8 cellular contexts compared by ENCODE assay signal in genomic region chrX:74550295-74550802, GRCh38.
DNase-seq lines count a peak whose midpoint lies in the region; ATAC-seq and TF ChIP-seq lines count a peak whose summit lies in the region.

No MANE protein-coding gene starts in this region.

- intact Hi-C loops in Right ventricle myocardium inferior (cut with DNase I): loop anchor here (2.0 kb wide), 1 partner anchor 168 kb away; no protein-coding TSS in a partner anchor
- intact Hi-C loops in psoas muscle (cut with DNase I): loop anchor here in 1 of 2 donors (5.0 kb wide), 1 partner anchor 698 kb away; the partner anchor contains the start of gene XIST
- intact Hi-C loops in uterus (cut with DNase I; ENCODE audit: low total_unique reads): no loop called here

- no peak overlapping the region for H3K27ac ChIP-seq in psoas muscle
- H3K27ac ChIP-seq in uterus: peak overlapping the region; percentile 18 to 65

- H3K4me1 ChIP-seq in psoas muscle (no peaks in the 10 kb centered on the region), uterus (no peaks in the 10 kb centered on the region)

- DNase-seq in NCI-H1105 treated with DMSO at 0.1 percent for 48 hours (lab: John Stamatoyannopoulos, UW) (peak; percentile 68), SKM-1 treated with dmso at 0.1 percent for 144 hours (lab: John Stamatoyannopoulos, UW; ENCODE audit: unreplicated experiment) (peak; percentile 31), Right ventricle myocardium inferior (ENCODE audit: missing footprints) (peak; percentile 90), psoas muscle (peak; percentile 84 to 92), uterus (peak; percentile 83 to 84)
- DNase-seq in activated naive CD4-positive, alpha-beta T cell treated with anti-CD3 and anti-CD28 coated beads, Interleukin-2, amount 50 U/mL, for 16 hours: peak; percentile 77

- no peaks in the 10 kb centered on the region for H3K9me3 ChIP-seq in psoas muscle
- no peaks in the 10 kb centered on the region for H3K9me3 ChIP-seq in uterus

- H3K36me3 ChIP-seq in psoas muscle (ENCODE audit: insufficient read depth in 1 of 2, low read depth in 1 of 2) (no peaks in the 10 kb centered on the region), uterus (no peaks in the 10 kb centered on the region)

- peak; percentile 92 for TF ChIP-seq CTCF in GM12874 (IDR thresholded peaks at IDR 0.05; ENCODE audit: insufficient read depth, low read depth, low read length)
- TF ChIP-seq CTCF in psoas muscle (IDR thresholded peaks at IDR 0.05): peak; percentile 93
- peak; percentile 95 to 98 (median 96) for TF ChIP-seq CTCF in uterus (IDR thresholded peaks at IDR 0.05)

- ATAC-seq in HG02759 (IDR thresholded peaks at IDR 0.05; ENCODE audit: unreplicated experiment): peak; percentile 88
- peak; percentile 87 for ATAC-seq in Right ventricle myocardium inferior
- peak; percentile 93 to 98 (median 95) for ATAC-seq in psoas muscle

- H3K27me3 ChIP-seq in psoas muscle (ENCODE audit: insufficient read depth in 3 of 3, low read length in 2 of 3) (peaks cover 0 to 8% (median 0%) of the 10 kb centered on the region in 3 donors), uterus (no peaks in the 10 kb centered on the region)

- WGBS in psoas muscle, 3 donors: 10 to 20% (median 12%) methylated on average over 23 to 24 of the region's 24 CpGs

- H3K4me3 ChIP-seq in psoas muscle (no peak overlapping the region), uterus (no peak overlapping the region)

- no peak for TF ChIP-seq POLR2A in uterus (IDR thresholded peaks at IDR 0.05)

Comparison
In these comparisons a context has a peak if more than half of its experiments do, and no peak if none do; other contexts are left out.
1. DNase-seq: peak in every context shown above with its lines; median percentile 90 in Right ventricle myocardium inferior; 88 in psoas muscle; 84 in uterus; 77 in activated naive CD4-positive, alpha-beta T cell treated with anti-CD3 and anti-CD28 coated beads, Interleukin-2, amount 50 U/mL, for 16 hours; 68 in NCI-H1105 treated with DMSO at 0.1 percent for 48 hours; 31 in SKM-1 treated with dmso at 0.1 percent for 144 hours.